Comparison of ENCODE assay signal across 18 cellular contexts in the genomic region with DNA sequence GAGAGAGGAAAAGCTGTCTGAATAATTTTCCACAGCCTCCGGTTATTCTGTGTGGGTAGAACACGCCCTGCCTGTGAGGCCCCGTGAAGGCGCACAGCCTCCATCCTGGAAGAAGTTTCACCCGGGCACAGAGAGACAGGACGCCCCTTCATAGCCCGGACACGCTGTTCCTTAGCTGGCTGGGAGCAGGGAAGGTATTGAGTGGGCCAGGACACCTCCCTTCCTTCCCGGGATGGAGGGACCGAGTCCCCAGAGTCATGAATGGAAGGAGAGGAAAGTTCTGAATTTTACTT.
A peak's percentile ranks its signal among the peaks of the same experiment; 100 is the strongest.
DNase-seq lines count a peak whose midpoint lies in the region; TF ChIP-seq lines count a peak whose summit lies in the region.
"Had no signal": no experiment of that assay in that cellular context is flagged by ENCODE, and none has a peak within 500 bp of the region (broad histone marks: within the 10 kb centered on the region; RNA-seq: fewer than 3 reads in every experiment).

No MANE protein-coding gene starts in this region.

- no peaks in the 10 kb centered on the region for H3K9me3 ChIP-seq in uterus
- H3K9me3 ChIP-seq: BLaER1 had no signal

- intact Hi-C loops in activated CD4-positive, alpha-beta T cell treated with anti-CD3 and anti-CD28 coated beads, Interleukin-2, amount 10 ng/mL, durations not matched to agents 24 days and 14 days (cut with micrococcal nuclease), result no loop called here
- intact Hi-C loops in uterus (cut with DNase I; ENCODE audit: low total_unique reads), result no loop called here

- peak overlapping the region; percentile 6 to 37 for H3K27ac ChIP-seq in uterus
- H3K27ac ChIP-seq: BLaER1, GM23248 had no signal

- no peaks in the 10 kb centered on the region for H3K27me3 ChIP-seq in uterus
- H3K27me3 ChIP-seq: BLaER1 had no signal

- DNase-seq in activated CD4-positive, alpha-beta T cell treated with anti-CD3 and anti-CD28 coated beads, Interleukin-2, amount 10 ng/mL, durations not matched to agents 24 days and 14 days, result no peak
- DNase-seq in activated CD4-positive, alpha-beta T cell treated with anti-CD3 and anti-CD28 coated beads for 1 hour, result no peak
- DNase-seq in stimulated activated CD4-positive, alpha-beta T cell treated with anti-CD3 and anti-CD28 coated beads, Interleukin-15, amount 100 ng/mL, for 24 hours, result peak; percentile 22
- no peak for DNase-seq in stimulated activated CD4-positive, alpha-beta T cell treated with anti-CD3 and anti-CD28 coated beads, Interleukin-4, amount 100 ng/mL, for 1 hour
- no peak for DNase-seq in osteocyte (ENCODE audit: extremely low spot score, unreplicated experiment)
- no peak for DNase-seq in uterus
- no peak for DNase-seq in cerebellar cortex (ENCODE audit: low spot score)
- no peak for DNase-seq in mesenteric fat pad (ENCODE audit: low spot score)
- DNase-seq: 8988T; CD8-positive, alpha-beta memory T cell; DND-41; GDM1; GM23248; Kasumi-1; NCI-H187 treated with DMSO at 0.1 percent for 48 hours; NCI-H446; NCI-H82 had no signal

- H3K27me3 Mint-ChIP-seq in activated CD4-positive, alpha-beta T cell treated with anti-CD3 and anti-CD28 coated beads, Interleukin-2, amount 10 ng/mL, durations not matched to agents 24 days and 14 days, result peaks cover 2% of the 10 kb centered on the region
- no peaks in the 10 kb centered on the region for H3K27me3 Mint-ChIP-seq in osteocyte (ENCODE audit: unreplicated experiment)

- peaks cover 13% of the 10 kb centered on the region for H3K4me1 Mint-ChIP-seq in activated CD4-positive, alpha-beta T cell treated with anti-CD3 and anti-CD28 coated beads, Interleukin-2, amount 10 ng/mL, durations not matched to agents 24 days and 14 days
- H3K4me1 Mint-ChIP-seq in osteocyte (ENCODE audit: unreplicated experiment), result peaks cover 29% of the 10 kb centered on the region
- H3K4me1 Mint-ChIP-seq: CD8-positive, alpha-beta memory T cell had no signal

- H3K4me3 ChIP-seq in uterus, result no peak overlapping the region
- H3K4me3 ChIP-seq: BLaER1, GM23248 had no signal

- no peaks in the 10 kb centered on the region for H3K4me1 ChIP-seq in uterus

- no peaks in the 10 kb centered on the region for H3K36me3 ChIP-seq in uterus

- no peaks in the 10 kb centered on the region for H3K9me3 Mint-ChIP-seq in activated CD4-positive, alpha-beta T cell treated with anti-CD3 and anti-CD28 coated beads, Interleukin-2, amount 10 ng/mL, durations not matched to agents 24 days and 14 days
- no peaks in the 10 kb centered on the region for H3K9me3 Mint-ChIP-seq in osteocyte (ENCODE audit: unreplicated experiment)
- H3K9me3 Mint-ChIP-seq: CD8-positive, alpha-beta memory T cell had no signal

- peaks cover 1% of the 10 kb centered on the region for H3K36me3 Mint-ChIP-seq in activated CD4-positive, alpha-beta T cell treated with anti-CD3 and anti-CD28 coated beads, Interleukin-2, amount 10 ng/mL, durations not matched to agents 24 days and 14 days (ENCODE audit: low read depth)
- peaks cover 20% of the 10 kb centered on the region for H3K36me3 Mint-ChIP-seq in osteocyte (ENCODE audit: unreplicated experiment)

- no peak overlapping the region for H3K4me3 Mint-ChIP-seq in activated CD4-positive, alpha-beta T cell treated with anti-CD3 and anti-CD28 coated beads, Interleukin-2, amount 10 ng/mL, durations not matched to agents 24 days and 14 days
- no peak overlapping the region for H3K4me3 Mint-ChIP-seq in osteocyte (ENCODE audit: unreplicated experiment)
- H3K4me3 Mint-ChIP-seq: CD8-positive, alpha-beta memory T cell had no signal

- peak overlapping the region; percentile 68 for H3K27ac Mint-ChIP-seq in activated CD4-positive, alpha-beta T cell treated with anti-CD3 and anti-CD28 coated beads, Interleukin-2, amount 10 ng/mL, durations not matched to agents 24 days and 14 days
- H3K27ac Mint-ChIP-seq in osteocyte (ENCODE audit: unreplicated experiment), result peak overlapping the region; percentile 47
- H3K27ac Mint-ChIP-seq: CD8-positive, alpha-beta memory T cell had no signal

- TF ChIP-seq CTCF in osteocyte (IDR thresholded peaks at IDR 0.05) (no peak), uterus (IDR thresholded peaks at IDR 0.05) (no peak)

- TF ChIP-seq POLR2A in uterus (IDR thresholded peaks at IDR 0.05), result no peak
